Comparison of ENCODE assay signal across 20 cellular contexts in genomic region chr20:52422574-52423463, GRCh38.
DNase-seq lines count a peak whose midpoint lies in the region; ATAC-seq and TF ChIP-seq lines count a peak whose summit lies in the region.
"Had no signal": no experiment of that assay in that cellular context is flagged by ENCODE, and none has a peak within 500 bp of the region (broad histone marks: within the 10 kb centered on the region; RNA-seq: fewer than 3 reads in every experiment).

No MANE protein-coding gene starts in this region.

- H4K20me1 ChIP-seq in mammary epithelial cell (ENCODE audit: insufficient read depth, low read length), result no peaks in the 10 kb centered on the region
- H4K20me1 ChIP-seq: BLaER1 had no signal

- H3K36me3 Mint-ChIP-seq in activated naive CD4-positive, alpha-beta T cell treated with anti-CD3 and anti-CD28 coated beads, Interleukin-2, amount 50 U/mL, for 72 hours, result peaks cover 0 to 17% of the 10 kb centered on the region in 2 donors
- no peaks in the 10 kb centered on the region for H3K36me3 Mint-ChIP-seq in activated naive CD4-positive, alpha-beta T cell treated with anti-CD3 and anti-CD28 coated beads for 36 hours (ENCODE audit: low read depth)

- H3K9ac ChIP-seq in mammary epithelial cell (ENCODE audit: insufficient read depth, low read length), result no peak overlapping the region
- H3K9ac ChIP-seq: BLaER1 had no signal

- DNase-seq in activated naive CD4-positive, alpha-beta T cell treated with anti-CD3 and anti-CD28 coated beads, Interleukin-2, amount 50 U/mL, for 72 hours (ENCODE audit: low spot score in 2 of 2), result no peak
- DNase-seq in activated naive CD4-positive, alpha-beta T cell treated with anti-CD3 and anti-CD28 coated beads for 36 hours, result no peak
- DNase-seq in RKO (ENCODE audit: low spot score), result peak; percentile 49
- DNase-seq in fibroblast of mammary gland (ENCODE audit: low read depth), result peak; percentile 25
- DNase-seq in aorta, result no peak
- DNase-seq in mammary epithelial cell, result no peak
- no peak for DNase-seq in NCI-H1930 (lab: John Stamatoyannopoulos, UW)
- DNase-seq in stimulated activated CD8-positive, alpha-beta memory T cell treated with anti-CD3 and anti-CD28 coated beads, Interleukin-4, amount 100 ng/mL, for 48 hours, result no peak
- DNase-seq: activated CD4-positive, alpha-beta memory T cell treated with anti-CD3 and anti-CD28 coated beads, Interleukin-2, amount 10 ng/mL, durations not matched to agents 7 days and 5 days; activated CD4-positive, CD25-positive, alpha-beta regulatory T cell; activated naive CD4-positive, alpha-beta T cell treated with Interleukin-2 at 50 U/mL for 16 hours; activated T-cell treated with anti-CD3 and anti-CD28 coated beads, Interleukin-2, amount 50 U/mL, for 4 hours; heart left ventricle; HFFc6; left cardiac atrium; naive B cell; NCI-H2107; NCI-H510A treated with DMSO at 0.1 percent for 48 hours had no signal

- no peak overlapping the region for H3K4me2 ChIP-seq in mammary epithelial cell (ENCODE audit: insufficient read depth, low read depth, low read length)
- H3K4me2 ChIP-seq: BLaER1 had no signal

- in situ Hi-C loops in mammary epithelial cell (cut with MboI; ENCODE audit: low sequenced_read_pairs in 2 of 2), result no loop called here

- peaks cover 19% of the 10 kb centered on the region for H3K4me1 Mint-ChIP-seq in activated naive CD4-positive, alpha-beta T cell treated with anti-CD3 and anti-CD28 coated beads for 36 hours (ENCODE audit: low read depth)
- H3K4me1 Mint-ChIP-seq: activated CD4-positive, alpha-beta memory T cell treated with anti-CD3 and anti-CD28 coated beads, Interleukin-2, amount 10 ng/mL, durations not matched to agents 7 days and 5 days had no signal

- no peak overlapping the region for H3K4me3 Mint-ChIP-seq in activated naive CD4-positive, alpha-beta T cell treated with anti-CD3 and anti-CD28 coated beads for 36 hours
- H3K4me3 Mint-ChIP-seq: activated CD4-positive, alpha-beta memory T cell treated with anti-CD3 and anti-CD28 coated beads, Interleukin-2, amount 10 ng/mL, durations not matched to agents 7 days and 5 days; activated T-cell treated with anti-CD3 and anti-CD28 coated beads, Interleukin-2, amount 50 U/mL, for 4 hours; dendritic cell treated with granulocyte-macrophage colony-stimulating factor and Interleukin-4, amounts not matched to agents 40 ng/mL and 50 ng/mL, for 4 days; HFFc6; naive B cell had no signal

- dilution Hi-C loops in mammary epithelial cell (cut with HindIII; ENCODE audit: low sequenced_read_pairs), result loop anchor here (5.0 kb wide), 1 partner anchor 51 kb away; no protein-coding TSS in a partner anchor

- ATAC-seq in activated naive CD4-positive, alpha-beta T cell treated with anti-CD3 and anti-CD28 coated beads, Interleukin-2, amount 50 U/mL, for 72 hours, result peak; percentile 24 to 34
- ATAC-seq in aorta (ENCODE audit: low FRiP score), result peak; percentile 55
- ATAC-seq: activated T-cell treated with anti-CD3 and anti-CD28 coated beads, Interleukin-2, amount 50 U/mL, for 4 hours; heart left ventricle; left cardiac atrium had no signal

- peak overlapping the region; percentile 33 to 57 for H3K27ac Mint-ChIP-seq in activated naive CD4-positive, alpha-beta T cell treated with anti-CD3 and anti-CD28 coated beads, Interleukin-2, amount 50 U/mL, for 72 hours
- no peak overlapping the region for H3K27ac Mint-ChIP-seq in activated naive CD4-positive, alpha-beta T cell treated with anti-CD3 and anti-CD28 coated beads for 36 hours
- H3K27ac Mint-ChIP-seq: activated CD4-positive, alpha-beta memory T cell treated with anti-CD3 and anti-CD28 coated beads, Interleukin-2, amount 10 ng/mL, durations not matched to agents 7 days and 5 days; dendritic cell treated with granulocyte-macrophage colony-stimulating factor and Interleukin-4, amounts not matched to agents 40 ng/mL and 50 ng/mL, for 4 days; HFFc6; naive B cell had no signal

- H3K27ac ChIP-seq in aorta (ENCODE audit: low read depth in 1 of 2, low read length in 2 of 2), result no peak overlapping the region
- no peak overlapping the region for H3K27ac ChIP-seq in mammary epithelial cell (ENCODE audit: insufficient read depth, low read depth, low read length)
- H3K27ac ChIP-seq: BLaER1, heart left ventricle had no signal

- 44 to 50% methylated on average over 6 of the region's 6 CpGs for WGBS in aorta, 2 donors
- WGBS in mammary epithelial cell (ENCODE audit: low coverage, missing lambda C conversion rate), result 38% methylated on average over 6 of the region's 6 CpGs

- H2AFZ ChIP-seq in mammary epithelial cell (ENCODE audit: low read depth, low read length), result no peak overlapping the region

- TF ChIP-seq CTCF in fibroblast of mammary gland (conservative IDR thresholded peaks at IDR 0.05; ENCODE audit: control insufficient read depth, insufficient read depth, low read depth, low read length) (no peak), mammary epithelial cell (conservative IDR thresholded peaks at IDR 0.05 in 1 of 2, IDR thresholded peaks at IDR 0.05 in 1 of 2; ENCODE audit: extremely low read depth in 1 of 2, insufficient read depth in 1 of 2, low read depth in 1 of 2, low read length in 2 of 2) (no peak)

- H3K4me1 ChIP-seq in aorta (ENCODE audit: control insufficient read depth in 1 of 2, insufficient read depth in 2 of 2, low read length in 2 of 2) (no peaks in the 10 kb centered on the region), mammary epithelial cell (ENCODE audit: insufficient read depth, low read length) (no peaks in the 10 kb centered on the region)
- H3K4me1 ChIP-seq: BLaER1, heart left ventricle had no signal

- H3K27me3 ChIP-seq in aorta (ENCODE audit: control insufficient read depth in 1 of 2, insufficient read depth in 2 of 2, low read length in 1 of 2) (no peaks in the 10 kb centered on the region), mammary epithelial cell (ENCODE audit: insufficient read depth, low read length) (no peaks in the 10 kb centered on the region)
- H3K27me3 ChIP-seq: BLaER1, heart left ventricle had no signal

- no peaks in the 10 kb centered on the region for H3K27me3 Mint-ChIP-seq in activated naive CD4-positive, alpha-beta T cell treated with anti-CD3 and anti-CD28 coated beads for 36 hours (ENCODE audit: low read depth)
- H3K27me3 Mint-ChIP-seq: activated CD4-positive, alpha-beta memory T cell treated with anti-CD3 and anti-CD28 coated beads, Interleukin-2, amount 10 ng/mL, durations not matched to agents 7 days and 5 days; dendritic cell treated with granulocyte-macrophage colony-stimulating factor and Interleukin-4, amounts not matched to agents 40 ng/mL and 50 ng/mL, for 4 days had no signal

- no peak overlapping the region for H3K4me3 ChIP-seq in fibroblast of mammary gland (ENCODE audit: control insufficient read depth, low read depth, low read length)
- H3K4me3 ChIP-seq in aorta (ENCODE audit: low read length in 2 of 2), result no peak overlapping the region
- no peak overlapping the region for H3K4me3 ChIP-seq in mammary epithelial cell (replicated peaks in 1 of 3; ENCODE audit: insufficient read depth in 1 of 3, low read depth in 2 of 3, low read length in 3 of 3)
- H3K4me3 ChIP-seq: BLaER1, heart left ventricle had no signal

- intact Hi-C loops in activated naive CD4-positive, alpha-beta T cell treated with anti-CD3 and anti-CD28 coated beads for 36 hours (cut with micrococcal nuclease), result no loop called here
- intact Hi-C loops in aorta (cut with DNase I), result no loop called here
- intact Hi-C loops in mammary epithelial cell (cut with micrococcal nuclease), result no loop called here

- CTCF ChIA-PET in activated naive CD4-positive, alpha-beta T cell treated with anti-CD3 and anti-CD28 coated beads for 36 hours (lab: Charles Lee), result interaction anchor here (0.6 kb wide), 1 partner anchor 918 kb away, joined by 3 read pairs; no protein-coding TSS in a partner anchor
- CTCF ChIA-PET in mammary epithelial cell (lab: Charles Lee; ENCODE audit: low non-redundant PET), result no interaction called here

- peaks cover 10 to 22% of the 10 kb centered on the region in 2 donors for H3K9me3 Mint-ChIP-seq in activated naive CD4-positive, alpha-beta T cell treated with anti-CD3 and anti-CD28 coated beads, Interleukin-2, amount 50 U/mL, for 72 hours
- H3K9me3 Mint-ChIP-seq in activated naive CD4-positive, alpha-beta T cell treated with anti-CD3 and anti-CD28 coated beads for 36 hours, result peaks cover 12% of the 10 kb centered on the region

- no peaks in the 10 kb centered on the region for H3K79me2 ChIP-seq in mammary epithelial cell (ENCODE audit: insufficient read depth, low read length)

- H3K9me3 ChIP-seq in aorta (ENCODE audit: control insufficient read depth, low read length), result no peaks in the 10 kb centered on the region
- peaks cover 7% of the 10 kb centered on the region for H3K9me3 ChIP-seq in mammary epithelial cell (replicated peaks; ENCODE audit: insufficient read depth, low read length)
- H3K9me3 ChIP-seq: BLaER1 had no signal

- H3K36me3 ChIP-seq in aorta (ENCODE audit: control insufficient read depth in 1 of 2, insufficient read depth in 2 of 2, low read length in 1 of 2), result no peaks in the 10 kb centered on the region
- no peaks in the 10 kb centered on the region for H3K36me3 ChIP-seq in mammary epithelial cell (ENCODE audit: insufficient read depth, low read length)
- H3K36me3 ChIP-seq: BLaER1, heart left ventricle had no signal

- no TSS peak for BruUV-seq in mammary epithelial cell (replicated peaks; lab: Mats Ljungman, UMichigan)

Comparison
In these comparisons a context has a peak if more than half of its experiments do, and no peak if none do; other contexts are left out.
1. DNase-seq: peak in RKO (single experiment) and fibroblast of mammary gland (single experiment); none in activated naive CD4-positive, alpha-beta T cell treated with anti-CD3 and anti-CD28 coated beads, Interleukin-2, amount 50 U/mL, for 72 hours (0 of 2), activated naive CD4-positive, alpha-beta T cell treated with anti-CD3 and anti-CD28 coated beads for 36 hours (single experiment), aorta (0 of 2), mammary epithelial cell (single experiment), NCI-H1930 (0 of 2) and stimulated activated CD8-positive, alpha-beta memory T cell treated with anti-CD3 and anti-CD28 coated beads, Interleukin-4, amount 100 ng/mL, for 48 hours (single experiment).